8 cellular contexts compared by ENCODE assay signal in the genomic region with DNA sequence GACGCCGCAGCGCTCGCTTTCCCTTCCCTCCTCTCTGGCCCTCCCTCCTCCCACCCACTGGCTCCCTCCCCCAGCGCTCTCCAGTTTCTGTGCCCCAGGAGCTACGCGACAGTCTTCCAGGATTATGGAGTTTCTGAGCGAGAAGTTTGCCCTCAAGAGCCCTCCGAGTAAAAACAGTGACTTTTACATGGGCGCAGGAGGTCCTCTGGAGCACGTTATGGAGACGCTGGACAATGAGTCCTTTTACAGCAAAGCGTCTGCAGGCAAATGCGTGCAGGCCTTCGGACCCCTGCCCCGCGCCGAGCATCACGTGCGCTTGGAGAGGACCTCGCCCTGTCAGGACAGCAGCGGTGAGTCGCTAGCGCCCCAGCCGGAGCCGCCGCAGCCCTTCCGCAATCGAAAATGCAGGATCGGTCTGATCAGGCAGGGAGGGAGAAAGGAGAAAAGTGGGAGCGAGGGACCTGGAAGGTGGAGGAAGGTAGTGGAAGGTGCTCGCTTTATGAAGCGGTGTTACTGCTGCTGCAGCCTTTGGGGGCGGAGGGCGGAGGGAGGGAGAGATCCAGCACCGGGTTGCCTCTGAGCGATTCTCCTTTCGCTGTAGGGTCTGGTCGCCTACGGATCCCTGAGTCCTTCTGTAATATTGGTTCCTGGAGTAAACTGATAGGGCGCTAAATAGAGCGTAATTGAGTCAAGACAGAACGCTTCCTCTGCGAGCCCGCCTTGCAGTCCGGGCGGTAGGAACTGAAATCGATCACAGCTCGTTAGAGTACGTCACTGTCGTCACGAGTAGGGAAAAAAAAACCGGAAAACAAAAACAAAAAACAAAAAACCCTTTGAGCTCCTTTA. TPM values are rescaled to one million over a fixed set of nuclear protein-coding genes. Genes with fewer than 3 reads are reported as not detected.
A peak's percentile ranks its signal among the peaks of the same experiment; 100 is the strongest.
DNase-seq lines count a peak whose midpoint lies in the region; ATAC-seq, FAIRE-seq and TF ChIP-seq lines count a peak whose summit lies in the region.

TSS of gene ALX1 (plus strand) at position 83 of the 846 bp plus-strand sequence. CDS start at position 125, 42 bp downstream.

- TF ChIP-seq CTCF in cardiac fibroblast (IDR thresholded peaks at IDR 0.05; ENCODE audit: low read depth, low read length), result no peak
- TF ChIP-seq CTCF in HepG2 (CRISPR knock-in tag; IDR thresholded peaks at IDR 0.05), result no peak
- no peak for TF ChIP-seq CTCF in type B pancreatic cell (conservative IDR thresholded peaks at IDR 0.05)

- FAIRE-seq in HepG2 (lab: Jason Lieb, UNC), result no peak

- intact Hi-C loops in HepG2 (cut with micrococcal nuclease; ENCODE audit: unreplicated experiment), result no loop called here

- no peak for TF ChIP-seq POLR2A in HepG2 (IDR thresholded peaks at IDR 0.05; ENCODE audit: insufficient read depth in 1 of 2, low read depth in 2 of 2, low read length in 2 of 2)

- H3K4me3 Mint-ChIP-seq in type B pancreatic cell, result peak within 1 kb of the TSS; percentile 99

- H3K36me3 ChIP-seq in HepG2 (replicated peaks in 1 of 2; ENCODE audit: control insufficient read depth in 1 of 2, insufficient read depth in 2 of 2, low read length in 2 of 2), result no peaks in the 10 kb centered on the region

- peak within 1 kb of the TSS; percentile 39 to 49 for H3K4me3 ChIP-seq in cardiac fibroblast (replicated peaks in 1 of 2; ENCODE audit: low read depth in 2 of 2, low read length in 2 of 2)
- H3K4me3 ChIP-seq in HepG2 (replicated peaks in 1 of 3; ENCODE audit: insufficient read depth in 1 of 3, low read depth in 2 of 3, low read length in 3 of 3), result peak within 1 kb of the TSS in 1 of 3 experiments; percentile 38; a peak in 1 of 6 replicates

- no TSS peak for BruUV-seq in HepG2 (replicated peaks; lab: Mats Ljungman, UMichigan)

- no peak for TF ChIP-seq EP300 in HepG2 (IDR thresholded peaks at IDR 0.05; ENCODE audit: low read depth in 2 of 2, low read length in 2 of 2)
- no peak for TF ChIP-seq EP300 in HepG2 (CRISPR knock-in tag; IDR thresholded peaks at IDR 0.05; ENCODE audit: borderline replicate concordance)

- H2AFZ ChIP-seq in HepG2 (ENCODE audit: low read length), result no peak within 1 kb of the TSS

- no peak within 1 kb of the TSS for H3K27ac ChIP-seq in HepG2 (ENCODE audit: extremely low read length, insufficient read depth, low read length)

- peak within 1 kb of the TSS; percentile 48; the same call in 1 of the 2 replicates for H3K4me2 ChIP-seq in HepG2 (ENCODE audit: low read depth, low read length)

- H3K79me2 ChIP-seq in HepG2 (ENCODE audit: insufficient read depth, low read length), result no peaks in the 10 kb centered on the region

- peak; percentile 60 for ATAC-seq in GM19438 (IDR thresholded peaks at IDR 0.05; ENCODE audit: low read depth, unreplicated experiment)
- peak; percentile 84 for ATAC-seq in HepG2

- no peak for TF ChIP-seq RAD21 in HepG2 (CRISPR knock-in tag; IDR thresholded peaks at IDR 0.05)

- peaks cover 72% of the 10 kb centered on the region for H3K27me3 Mint-ChIP-seq in type B pancreatic cell

- H3K27me3 ChIP-seq in HepG2 (ENCODE audit: control insufficient read depth in 1 of 2, insufficient read depth in 2 of 2, low read length in 2 of 2), result peaks cover 5 to 32% of the 10 kb centered on the region in 2 experiments; a peak in 4 of 5 replicates

- 0 out of 2 replicates have a peak, but pooled peaks cover 5% of the 10 kb centered on the region for H3K4me1 ChIP-seq in HepG2 (ENCODE audit: insufficient read depth, low read length)

- H3K9me3 Mint-ChIP-seq in type B pancreatic cell, result no peaks in the 10 kb centered on the region

- CTCF ChIA-PET in HepG2 (lab: Yijun Ruan, JAX; ENCODE audit: low intra/inter-chr PET ratio, low total read pairs), result no interaction called here

- H3K9ac ChIP-seq in HepG2 (ENCODE audit: insufficient read depth, low read depth, low read length), result no peak within 1 kb of the TSS

- POLR2A ChIA-PET in HepG2 (lab: Yijun Ruan, JAX), result no interaction called here

- H3K9me3 ChIP-seq in HepG2 (ENCODE audit: low read length), result no peaks in the 10 kb centered on the region

- WGBS in HepG2 (ENCODE audit: low lambda C conversion rate), result 27% methylated on average over 52 of the region's 53 CpGs

- peaks cover 13% of the 10 kb centered on the region for H3K4me1 Mint-ChIP-seq in type B pancreatic cell (ENCODE audit: unreplicated experiment)

- in situ Hi-C loops in HepG2 (cut with HindIII; ENCODE audit: extremely low pct_ligation_motif_present, low pct_unique_long_range_greater_than_20kb), result no loop called here

- H4K20me1 ChIP-seq in HepG2 (ENCODE audit: insufficient read depth, low read length), result no peaks in the 10 kb centered on the region

- DNase-seq in AG20443 (ENCODE audit: low spot score) (peak; percentile 37), NCI-H2227 (lab: John Stamatoyannopoulos, UW; ENCODE audit: unreplicated experiment) (peak; percentile 87), cardiac fibroblast (ENCODE audit: low read depth in 2 of 2) (peak; percentile 14 to 35), HepG2 (ENCODE audit: low spot score) (no peak), type B pancreatic cell (ENCODE audit: extremely low spot score, unreplicated experiment) (no peak), inferior parietal cortex (ENCODE audit: extremely low spot score) (no peak)
- DNase-seq in central memory CD4-positive, alpha-beta T cell, result no peak

- peak within 1 kb of the TSS; percentile 92 for H3K27ac Mint-ChIP-seq in type B pancreatic cell

- peaks cover 6% of the 10 kb centered on the region for H3K36me3 Mint-ChIP-seq in type B pancreatic cell

TF ChIP-seq in HepG2, 621 proteins besides CTCF, POLR2A, EP300 and RAD21 (continues in another document):
- 0 out of 2 replicates have a peak, but pooled peaks have one; percentile 36 for TF ChIP-seq MAX (IDR thresholded peaks at IDR 0.05)
- TF ChIP-seq CREB1 (IDR thresholded peaks at IDR 0.05), result peak; percentile 36; the same call in 1 of the 2 replicates
- TF ChIP-seq CREB1 (CRISPR knock-in tag; IDR thresholded peaks at IDR 0.05), result no peak
- TF ChIP-seq DBP (CRISPR knock-in tag; IDR thresholded peaks at IDR 0.05; ENCODE audit: not compliant biosample characterization), result no peak
- no peak for TF ChIP-seq TARDBP (CRISPR knock-in tag; IDR thresholded peaks at IDR 0.05)

RNA-seq across cellular contexts. Expression of gene ALX1, which starts in this region (rescaled TPM):
- total RNA-seq in HepG2 (2016; rRNA removed; fragmentation: Illumina TruSeq; extraction: Trizol) (not detected in 2 replicates), type B pancreatic cell (ENCODE audit: low replicate concordance) (2.4 and 7.0 TPM in 2 replicates)
- total RNA-seq in HepG2 (2016; cell fraction: cytosol; rRNA removed; fragmentation: Illumina TruSeq; extraction: Trizol; ENCODE audit: low read depth), result not detected in 2 replicates
- total RNA-seq in HepG2 (2016; cell fraction: insoluble cytoplasmic fraction; rRNA removed; fragmentation: Illumina TruSeq; extraction: Trizol), result not detected in 2 replicates
- not detected in 2 replicates for total RNA-seq in HepG2 (2016; cell fraction: membrane; rRNA removed; fragmentation: Illumina TruSeq; extraction: Trizol)
- total RNA-seq in HepG2 (2016; cell fraction: nucleus; rRNA removed; fragmentation: Illumina TruSeq; extraction: Trizol), result not detected in 2 replicates
- polyA plus RNA-seq in HepG2 (2011; rRNA removed), result not detected in 2 replicates
- polyA plus RNA-seq in HepG2 (2011; cell fraction: cytosol; rRNA removed), result not detected in 2 replicates
- not detected in 2 replicates for polyA plus RNA-seq in HepG2 (2011; cell fraction: nucleus; rRNA removed)
- polyA plus RNA-seq in HepG2 (2012), result not detected in 2 replicates
- polyA plus RNA-seq in HepG2 (2016; cell fraction: cytosol; fragmentation: Illumina TruSeq; extraction: Trizol; ENCODE audit: low read depth), result not detected in 2 replicates
- not detected in 2 replicates for polyA plus RNA-seq in HepG2 (2016; cell fraction: insoluble cytoplasmic fraction; fragmentation: Illumina TruSeq; extraction: Trizol; ENCODE audit: low read depth)
- polyA plus RNA-seq in HepG2 (2016; cell fraction: membrane; fragmentation: Illumina TruSeq; extraction: Trizol; ENCODE audit: low read depth), result not detected in 2 replicates
- polyA plus RNA-seq in HepG2 (2016; cell fraction: nucleus; fragmentation: Illumina TruSeq; extraction: Trizol; ENCODE audit: insufficient read depth, low read depth), result not detected in 2 replicates
- polyA minus RNA-seq in HepG2 (2011; rRNA and poly(A)+ RNA removed; ENCODE audit: low replicate concordance), result 45.9 TPM in 1 of 2 replicates, not detected in the other
- 0.79 and 0.97 TPM in 2 replicates for polyA minus RNA-seq in HepG2 (2011; cell fraction: cytosol; rRNA and poly(A)+ RNA removed)
- not detected in 2 replicates for polyA minus RNA-seq in HepG2 (2011; cell fraction: nucleus; rRNA and poly(A)+ RNA removed)

Comparison
In these comparisons a context has a peak if more than half of its experiments do, and no peak if none do; other contexts are left out.
1. DNase-seq: peak in AG20443 (single experiment), NCI-H2227 (single experiment) and cardiac fibroblast (2 of 2); none in HepG2 (single experiment), type B pancreatic cell (single experiment), central memory CD4-positive, alpha-beta T cell (single experiment) and inferior parietal cortex (single experiment).